ENCODE assay signal across 9 cellular contexts in genomic region chr15:73800662-73801345, GRCh38. TPM values are rescaled to one million over a fixed set of nuclear protein-coding genes. Genes with fewer than 3 reads are reported as not detected.
DNase-seq lines count a peak whose midpoint lies in the region; ATAC-seq, FAIRE-seq and TF ChIP-seq lines count a peak whose summit lies in the region.
"Had no signal": no experiment of that assay in that cellular context is flagged by ENCODE, and none has a peak within 500 bp of the region (broad histone marks: within the 10 kb centered on the region; RNA-seq: fewer than 3 reads in every experiment).

No MANE protein-coding gene starts in this region.

- TF ChIP-seq CTCF in lung (IDR thresholded peaks at IDR 0.05; ENCODE audit: control extremely low read depth, extremely low read depth): no peak

- H3K4me1 ChIP-seq in lung (ENCODE audit: control insufficient read depth in 2 of 2, insufficient read depth in 2 of 2, low read length in 2 of 2) (peaks cover 0 to 5% of the 10 kb centered on the region in 2 donors), aorta (ENCODE audit: control insufficient read depth in 1 of 2, insufficient read depth in 2 of 2, low read length in 2 of 2) (peaks cover 0 to 10% of the 10 kb centered on the region in 2 donors), small intestine (ENCODE audit: control insufficient read depth in 2 of 2, insufficient read depth in 1 of 2, low read depth in 1 of 2, low read length in 1 of 2) (no peaks in the 10 kb centered on the region)

- H3K4me3 Mint-ChIP-seq in activated naive CD4-positive, alpha-beta T cell treated with anti-CD3 and anti-CD28 coated beads, Interleukin-2, amount 50 U/mL, for 24 hours: no peak overlapping the region

- no peaks in the 10 kb centered on the region for H3K27me3 Mint-ChIP-seq in activated naive CD4-positive, alpha-beta T cell treated with anti-CD3 and anti-CD28 coated beads, Interleukin-2, amount 50 U/mL, for 24 hours

- WGBS in lung, 2 donors: 59 to 65% methylated on average over 11 of the region's 11 CpGs
- 2 to 4% methylated on average over 11 of the region's 11 CpGs for WGBS in aorta, 2 donors
- 55 to 72% (median 62%) methylated on average over 11 of the region's 11 CpGs for WGBS in small intestine, 3 donors

- H3K4me3 ChIP-seq in lung: no peak overlapping the region
- no peak overlapping the region for H3K4me3 ChIP-seq in aorta (ENCODE audit: low read length in 2 of 2)
- no peak overlapping the region for H3K4me3 ChIP-seq in small intestine (ENCODE audit: low read depth in 1 of 2, low read length in 2 of 2)

- H3K36me3 Mint-ChIP-seq in activated naive CD4-positive, alpha-beta T cell treated with anti-CD3 and anti-CD28 coated beads, Interleukin-2, amount 50 U/mL, for 24 hours: no peaks in the 10 kb centered on the region

- H3K27ac ChIP-seq in lung (ENCODE audit: low read depth in 1 of 2, low read length in 1 of 2) (peak overlapping the region; percentile 30 to 55), aorta (ENCODE audit: low read depth in 1 of 2, low read length in 2 of 2) (peak overlapping the region; percentile 71 to 94), small intestine (ENCODE audit: low read depth in 1 of 2, low read length in 1 of 2) (peak overlapping the region in 1 of 2 donors; percentile 61)

- no peak for DNase-seq in activated naive CD4-positive, alpha-beta T cell treated with Interleukin-2 at 50 U/mL for 16 hours
- DNase-seq in cerebellar cortex (ENCODE audit: low spot score) (peak; percentile 80), lung (ENCODE audit: low spot score) (no peak), aorta (peak; percentile 79 to 89), SHP77 (lab: John Stamatoyannopoulos, UW) (no peak), small intestine (no peak)
- DNase-seq in NK-92 treated with Interleukin-12 subunit alpha and Interleukin-12 subunit beta, amount 100 ng/mL, for 24 hours (lab: John Stamatoyannopoulos, UW): no peak

- intact Hi-C loops in aorta (cut with DNase I): loop anchor here in 1 of 2 donors (5.0 to 10.0 kb wide), 2 partner anchors 49 to 104 kb away; partner anchors contain the start of gene INSYN1

- H3K9me3 ChIP-seq in lung (ENCODE audit: control insufficient read depth in 2 of 2, insufficient read depth in 1 of 2, low read length in 1 of 2): no peaks in the 10 kb centered on the region
- no peaks in the 10 kb centered on the region for H3K9me3 ChIP-seq in aorta (ENCODE audit: control insufficient read depth, low read length)
- no peaks in the 10 kb centered on the region for H3K9me3 ChIP-seq in small intestine (ENCODE audit: control insufficient read depth, low read depth)

- H3K4me1 Mint-ChIP-seq in activated naive CD4-positive, alpha-beta T cell treated with anti-CD3 and anti-CD28 coated beads, Interleukin-2, amount 50 U/mL, for 24 hours: no peaks in the 10 kb centered on the region

- ATAC-seq in lung (ENCODE audit: insufficient read depth, low FRiP score) (no peak), aorta (ENCODE audit: low FRiP score) (peak; percentile 71)

- H3K36me3 ChIP-seq in lung (ENCODE audit: control insufficient read depth in 2 of 2, insufficient read depth in 2 of 2, low read length in 2 of 2) (no peaks in the 10 kb centered on the region), aorta (ENCODE audit: control insufficient read depth in 1 of 2, insufficient read depth in 2 of 2, low read length in 1 of 2) (no peaks in the 10 kb centered on the region), small intestine (ENCODE audit: control insufficient read depth in 2 of 2, insufficient read depth in 2 of 2, low read length in 2 of 2) (no peaks in the 10 kb centered on the region)

- FAIRE-seq in small intestine (lab: Jason Lieb, UNC): no peak

- H3K27me3 ChIP-seq in lung (ENCODE audit: control insufficient read depth, insufficient read depth) (no peaks in the 10 kb centered on the region), aorta (ENCODE audit: control insufficient read depth in 1 of 2, insufficient read depth in 2 of 2, low read length in 1 of 2) (no peaks in the 10 kb centered on the region), small intestine (ENCODE audit: control insufficient read depth in 2 of 2, insufficient read depth in 2 of 2, low read length in 2 of 2) (no peaks in the 10 kb centered on the region)

- H3K27ac Mint-ChIP-seq in activated naive CD4-positive, alpha-beta T cell treated with anti-CD3 and anti-CD28 coated beads, Interleukin-2, amount 50 U/mL, for 24 hours: peak overlapping the region; percentile 25

- H3K9me3 Mint-ChIP-seq in activated naive CD4-positive, alpha-beta T cell treated with anti-CD3 and anti-CD28 coated beads, Interleukin-2, amount 50 U/mL, for 24 hours: no peaks in the 10 kb centered on the region

RNA-seq across cellular contexts. Expression of gene INSYN1, which starts 47.7 kb away (rescaled TPM):
- total RNA-seq in lung: 1 to 10 TPM; 3.1 to 5.6 TPM
- 1 to 10 TPM in 1 of 2 donors, under 1 TPM in 1; 0.86 to 4.9 TPM for polyA plus RNA-seq in lung
- total RNA-seq in aorta: 10 to 100 TPM in 1 of 2 donors, 1 to 10 TPM in 1; 4.8 to 12.7 TPM
- 1 to 10 TPM; 3.4 to 5.6 TPM for polyA plus RNA-seq in aorta
- polyA plus RNA-seq in small intestine: 1 to 10 TPM in 2 of 3 donors, not detected in 1; 1.9 TPM
- total RNA-seq: T-helper 2 cell treated with Interferon-gamma antibody and Interleukin-4, amounts not matched to agents 100 ng/mL and 5 ng/mL, for 36 hours had no signal

Comparison
In these comparisons a context has a peak if more than half of its experiments do, and no peak if none do; other contexts are left out.
1. DNase-seq: peak in cerebellar cortex (single experiment) and aorta (2 of 2); none in activated naive CD4-positive, alpha-beta T cell treated with Interleukin-2 at 50 U/mL for 16 hours (single experiment), lung (single experiment), SHP77 (0 of 2), small intestine (single experiment) and NK-92 treated with Interleukin-12 subunit alpha and Interleukin-12 subunit beta, amount 100 ng/mL, for 24 hours (single experiment).